ENCODE assay signal across 29 cellular contexts in the genomic region with DNA sequence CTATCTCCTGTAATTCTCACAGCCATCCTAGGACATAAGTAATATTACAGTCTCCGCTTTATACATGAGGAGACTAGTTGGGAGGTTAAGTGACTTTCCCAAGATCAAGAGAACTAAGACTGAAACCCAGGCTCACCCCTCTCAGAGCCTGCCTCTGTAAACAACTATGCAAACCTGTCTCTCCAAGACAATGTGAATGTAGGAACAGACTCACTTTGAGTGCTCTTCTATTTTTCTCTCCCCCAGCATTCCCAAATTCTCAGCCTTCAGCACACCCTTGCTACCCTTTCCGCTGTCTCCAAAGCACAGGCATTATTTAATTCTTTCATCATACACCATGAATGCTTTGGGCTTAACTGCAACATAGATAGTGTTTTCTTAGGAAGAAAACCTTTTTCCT. TPM values are rescaled to one million over a fixed set of nuclear protein-coding genes. Genes with fewer than 3 reads are reported as not detected.
"Had no signal": no experiment of that assay in that cellular context is flagged by ENCODE, and none has a peak within 500 bp of the region (broad histone marks: within the 10 kb centered on the region; RNA-seq: fewer than 3 reads in every experiment).

No MANE protein-coding gene starts in this region.

- H3K27ac ChIP-seq: PC-9, RWPE1 had no signal

- DNase-seq: activated CD4-positive, alpha-beta memory T cell treated with anti-CD3 and anti-CD28 coated beads, Interleukin-2, amount 10 ng/mL, durations not matched to agents 7 days and 5 days; activated CD4-positive, alpha-beta T cell treated with anti-CD3 and anti-CD28 coated beads for 4 hours; activated CD8-positive, alpha-beta memory T cell treated with anti-CD3 and anti-CD28 coated beads for 24 hours; activated CD8-positive, alpha-beta memory T cell treated with anti-CD3 and anti-CD28 coated beads, Interleukin-2, amount 10 ng/mL, durations not matched to agents 7 days and 5 days; activated CD8-positive, alpha-beta memory T cell treated with anti-CD3 and anti-CD28 coated beads, Interleukin-2, amount 50 U/mL, for 48 hours; activated effector memory CD4-positive, alpha-beta T cell treated with Interleukin-2 at 50 U/mL for 16 hours; activated naive CD4-positive, alpha-beta T cell treated with anti-CD3 and anti-CD28 coated beads, Interleukin-2, amount 10 ng/mL, durations not matched to agents 7 days and 5 days; activated T-cell treated with anti-CD3 and anti-CD28 coated beads, Interleukin-2, amount 50 U/mL, for 48 hours; amygdala; caudate nucleus; NCI-H1092 treated with DMSO at 0.1 percent for 48 hours; NCI-H1417; NCI-H146; NCI-H187; NCI-H2029 treated with DMSO at 0.1 percent for 48 hours; NCI-H2107; NCI-H2171; NCI-H510A; NCI-H526; NCI-H748 treated with DMSO at 0.1 percent for 48 hours; NK-92 treated with Interleukin-12 subunit alpha and Interleukin-12 subunit beta, amount 100 ng/mL, for 24 hours; PC-9; SW 1271; T-helper 1 cell; T-helper 2 cell; T-helper 9 cell had no signal

- H3K4me3 ChIP-seq: K562, PC-9 had no signal

- ATAC-seq: activated CD8-positive, alpha-beta memory T cell treated with anti-CD3 and anti-CD28 coated beads, Interleukin-2, amount 10 ng/mL, durations not matched to agents 7 days and 5 days; K562; Right ventricle myocardium inferior had no signal

RNA-seq across cellular contexts. Expression of a gene that starts 58.9 kb away (rescaled TPM):
- polyA plus RNA-seq: K562 had no signal
